Comparison of ENCODE assay signal across 25 cellular contexts in the genomic region with DNA sequence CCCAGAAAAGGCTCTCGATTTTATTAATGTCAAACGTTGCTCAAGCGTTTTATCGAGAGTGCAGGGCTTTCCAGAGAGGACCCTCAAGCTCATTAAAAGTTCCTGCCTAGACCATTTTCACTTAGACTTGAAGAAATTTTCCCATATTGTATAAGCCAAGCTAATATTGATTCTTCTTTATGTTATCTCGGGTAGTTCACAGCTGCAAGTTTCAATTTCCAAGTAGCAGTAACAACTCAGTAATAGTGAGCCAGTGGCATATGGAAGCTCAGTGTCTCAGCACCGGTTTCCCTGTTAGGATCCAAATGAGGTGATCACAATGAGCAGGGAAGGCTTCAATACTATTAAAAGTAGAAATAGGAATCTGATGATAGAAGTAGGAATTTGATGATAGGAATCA.
DNase-seq lines count a peak whose midpoint lies in the region; ATAC-seq and TF ChIP-seq lines count a peak whose summit lies in the region.
"Had no signal": no experiment of that assay in that cellular context is flagged by ENCODE, and none has a peak within 500 bp of the region (broad histone marks: within the 10 kb centered on the region; RNA-seq: fewer than 3 reads in every experiment).

No MANE protein-coding gene starts in this region.

- TF ChIP-seq CTCF in right atrium auricular region (IDR thresholded peaks at IDR 0.05) (no peak), body of pancreas (IDR thresholded peaks at IDR 0.05) (no peak), neural cell (IDR thresholded peaks at IDR 0.05; ENCODE audit: poor library complexity, severe bottlenecking) (no peak)

- DNase-seq in right cardiac atrium (no peak), right atrium auricular region (ENCODE audit: low spot score) (no peak), body of pancreas (peak in 1 of 4 donors; percentile 5), cerebellar nuclear complex (lab: John Stamatoyannopoulos, UW) (no peak), cortex of kidney (lab: John Stamatoyannopoulos, UW) (no peak), HuH-7 (ENCODE audit: low spot score) (no peak)
- no peak for DNase-seq in stimulated activated naive CD4-positive, alpha-beta T cell (lab: John Stamatoyannopoulos, UW)
- DNase-seq: 8988T, Calu3, DMS153, DND-41, GOT3, Kasumi-1, MV-4-11, NCI-H1105, NCI-H1436 treated with DMSO at 0.1 percent for 48 hours, NCI-H187 treated with DMSO at 0.1 percent for 48 hours, NCI-H345, NCI-H510A treated with DMSO at 0.1 percent for 48 hours, NCI-H748 treated with DMSO at 0.1 percent for 48 hours, PC-3 had no signal

- no peaks in the 10 kb centered on the region for H3F3A ChIP-seq in neural cell (ENCODE audit: insufficient read depth, low read length, poor library complexity, severe bottlenecking)

- intact Hi-C loops in right cardiac atrium (cut with DNase I) = no loop called here
- intact Hi-C loops in body of pancreas (cut with DNase I) = no loop called here

- H3K79me2 ChIP-seq in neural cell (replicated peaks; ENCODE audit: insufficient read depth, low read length) = no peaks in the 10 kb centered on the region

- H3K9me3 ChIP-seq in right cardiac atrium (ENCODE audit: control insufficient read depth, low read length) (no peaks in the 10 kb centered on the region), right atrium auricular region (no peaks in the 10 kb centered on the region), body of pancreas (no peaks in the 10 kb centered on the region), neural cell (ENCODE audit: low read length) (no peaks in the 10 kb centered on the region)
- H3K9me3 ChIP-seq: HAP-1 had no signal

- 55% methylated on average over 6 of the region's 6 CpGs for WGBS in right cardiac atrium
- 21 to 23% methylated on average over 6 of the region's 6 CpGs for WGBS in body of pancreas, 2 donors

- no peaks in the 10 kb centered on the region for H3K36me3 ChIP-seq in right atrium auricular region
- H3K36me3 ChIP-seq in body of pancreas (replicated peaks in 1 of 2; ENCODE audit: insufficient read depth in 1 of 2, low read depth in 2 of 2) = no peaks in the 10 kb centered on the region
- H3K36me3 ChIP-seq in neural cell (ENCODE audit: insufficient read depth, low read length) = no peaks in the 10 kb centered on the region
- H3K36me3 ChIP-seq: HAP-1, SJSA1 had no signal

- ATAC-seq in right cardiac atrium (no peak), body of pancreas (peak; percentile 68)
- ATAC-seq: K562, PC-3 had no signal

- no peak for TF ChIP-seq POLR2A in body of pancreas (IDR thresholded peaks at IDR 0.05)

- H2AFZ ChIP-seq in neural cell (ENCODE audit: low read depth, low read length) = no peak overlapping the region

- no peak for TF ChIP-seq EP300 in neural cell (conservative IDR thresholded peaks at IDR 0.05; ENCODE audit: poor library complexity, severe bottlenecking)

- TF ChIP-seq RAD21 in neural cell (conservative IDR thresholded peaks at IDR 0.05) = no peak

- H3K4me1 ChIP-seq in right cardiac atrium (ENCODE audit: control insufficient read depth, insufficient read depth, low read length) (no peaks in the 10 kb centered on the region), right atrium auricular region (no peaks in the 10 kb centered on the region), body of pancreas (no peaks in the 10 kb centered on the region)
- H3K4me1 ChIP-seq: HAP-1, SJSA1 had no signal

- no peaks in the 10 kb centered on the region for H4K20me1 ChIP-seq in neural cell (ENCODE audit: insufficient read depth)

- H3K9ac ChIP-seq in neural cell (ENCODE audit: low read length) = no peak overlapping the region

- H3K4me3 ChIP-seq in right cardiac atrium (ENCODE audit: low read length) = peak overlapping the region; percentile 15
- H3K4me3 ChIP-seq in right atrium auricular region = no peak overlapping the region
- H3K4me3 ChIP-seq in body of pancreas = no peak overlapping the region
- no peak overlapping the region for H3K4me3 ChIP-seq in neural cell (ENCODE audit: low read length)
- H3K4me3 ChIP-seq: HAP-1, K562, SJSA1 had no signal

- H3K27me3 ChIP-seq in right cardiac atrium (ENCODE audit: control insufficient read depth, insufficient read depth) = no peaks in the 10 kb centered on the region
- H3K27me3 ChIP-seq in right atrium auricular region = no peaks in the 10 kb centered on the region
- no peaks in the 10 kb centered on the region for H3K27me3 ChIP-seq in body of pancreas
- H3K27me3 ChIP-seq in neural cell (ENCODE audit: insufficient read depth, low read depth, low read length) = no peaks in the 10 kb centered on the region
- H3K27me3 ChIP-seq: SJSA1 had no signal

- H3K4me2 ChIP-seq in neural cell (ENCODE audit: low read length) = no peak overlapping the region

- no peaks in the 10 kb centered on the region for H3K9me2 ChIP-seq in neural cell (ENCODE audit: insufficient read depth, low read length)

- H3K27ac ChIP-seq in right cardiac atrium (ENCODE audit: low read length) (no peak overlapping the region), right atrium auricular region (no peak overlapping the region), body of pancreas (no peak overlapping the region), neural cell (ENCODE audit: low read length) (peak overlapping the region; percentile 6)
- H3K27ac ChIP-seq: SJSA1 had no signal

TF ChIP-seq in neural cell, 6 proteins besides CTCF, POLR2A, EP300 and RAD21:
- TF ChIP-seq POLR2AphosphoS5 (IDR thresholded peaks at IDR 0.05) (no peak), SMC3 (conservative IDR thresholded peaks at IDR 0.05; ENCODE audit: poor library complexity) (no peak), MXI1 (conservative IDR thresholded peaks at IDR 0.05; ENCODE audit: poor library complexity, severe bottlenecking) (no peak), TAF1 (IDR thresholded peaks at IDR 0.05; ENCODE audit: low read depth) (no peak), EZH2 (IDR thresholded peaks at IDR 0.05; ENCODE audit: borderline replicate concordance, insufficient read depth, low read length, poor library complexity, severe bottlenecking) (no peak)
- TF ChIP-seq, protein P1, sequence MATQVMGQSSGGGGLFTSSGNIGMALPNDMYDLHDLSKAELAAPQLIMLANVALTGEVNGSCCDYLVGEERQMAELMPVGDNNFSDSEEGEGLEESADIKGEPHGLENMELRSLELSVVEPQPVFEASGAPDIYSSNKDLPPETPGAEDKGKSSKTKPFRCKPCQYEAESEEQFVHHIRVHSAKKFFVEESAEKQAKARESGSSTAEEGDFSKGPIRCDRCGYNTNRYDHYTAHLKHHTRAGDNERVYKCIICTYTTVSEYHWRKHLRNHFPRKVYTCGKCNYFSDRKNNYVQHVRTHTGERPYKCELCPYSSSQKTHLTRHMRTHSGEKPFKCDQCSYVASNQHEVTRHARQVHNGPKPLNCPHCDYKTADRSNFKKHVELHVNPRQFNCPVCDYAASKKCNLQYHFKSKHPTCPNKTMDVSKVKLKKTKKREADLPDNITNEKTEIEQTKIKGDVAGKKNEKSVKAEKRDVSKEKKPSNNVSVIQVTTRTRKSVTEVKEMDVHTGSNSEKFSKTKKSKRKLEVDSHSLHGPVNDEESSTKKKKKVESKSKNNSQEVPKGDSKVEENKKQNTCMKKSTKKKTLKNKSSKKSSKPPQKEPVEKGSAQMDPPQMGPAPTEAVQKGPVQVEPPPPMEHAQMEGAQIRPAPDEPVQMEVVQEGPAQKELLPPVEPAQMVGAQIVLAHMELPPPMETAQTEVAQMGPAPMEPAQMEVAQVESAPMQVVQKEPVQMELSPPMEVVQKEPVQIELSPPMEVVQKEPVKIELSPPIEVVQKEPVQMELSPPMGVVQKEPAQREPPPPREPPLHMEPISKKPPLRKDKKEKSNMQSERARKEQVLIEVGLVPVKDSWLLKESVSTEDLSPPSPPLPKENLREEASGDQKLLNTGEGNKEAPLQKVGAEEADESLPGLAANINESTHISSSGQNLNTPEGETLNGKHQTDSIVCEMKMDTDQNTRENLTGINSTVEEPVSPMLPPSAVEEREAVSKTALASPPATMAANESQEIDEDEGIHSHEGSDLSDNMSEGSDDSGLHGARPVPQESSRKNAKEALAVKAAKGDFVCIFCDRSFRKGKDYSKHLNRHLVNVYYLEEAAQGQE (IDR thresholded peaks at IDR 0.05; ENCODE audit: borderline replicate concordance) = peak; percentile 47
TF ChIP-seq in neural cell: peak in this region for 1.
